9 cellular contexts compared by ENCODE assay signal in the genomic region with DNA sequence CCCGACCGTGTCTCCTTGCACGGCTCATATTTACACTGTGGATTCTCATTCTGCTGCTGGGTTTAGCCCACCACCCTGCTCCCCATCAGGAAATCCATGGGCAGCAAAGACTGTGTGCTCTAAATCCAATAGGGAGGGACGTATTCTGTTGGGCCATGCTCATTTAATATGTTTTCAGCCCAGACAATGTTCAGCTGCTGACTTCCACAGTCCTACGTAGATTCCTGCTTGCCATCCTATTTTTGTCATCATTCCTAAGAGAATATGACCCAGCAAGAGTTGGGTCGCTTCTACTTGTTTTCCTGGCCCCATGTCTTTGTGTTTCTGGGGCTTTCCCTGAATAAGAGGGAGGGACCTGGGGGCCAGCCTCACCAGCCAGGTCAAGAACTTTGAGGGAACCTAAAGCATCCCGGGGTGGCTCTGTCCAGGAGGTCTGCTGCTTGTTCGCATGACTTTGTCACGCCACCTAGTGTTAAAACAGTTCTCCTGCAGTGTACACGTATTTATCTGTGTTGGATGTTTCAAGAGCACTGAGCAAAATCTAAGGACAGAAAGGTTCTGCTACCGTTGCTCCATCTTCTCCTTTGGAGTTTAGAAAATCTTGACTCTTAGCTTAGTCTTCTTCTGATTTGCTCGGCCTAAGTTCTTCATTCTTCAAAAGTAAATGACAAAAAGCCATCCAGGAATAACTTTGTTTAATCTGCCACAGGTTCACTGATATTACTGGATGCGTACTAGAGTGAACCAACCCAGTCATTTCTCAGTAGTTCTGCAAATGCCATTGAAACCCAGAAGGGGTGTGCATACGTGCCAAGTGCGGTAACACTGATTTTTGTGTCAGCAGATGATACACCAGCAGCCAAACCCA.
DNase-seq lines count a peak whose midpoint lies in the region; TF ChIP-seq lines count a peak whose summit lies in the region.
"Had no signal": no experiment of that assay in that cellular context is flagged by ENCODE, and none has a peak within 500 bp of the region (broad histone marks: within the 10 kb centered on the region; RNA-seq: fewer than 3 reads in every experiment).

No MANE protein-coding gene starts in this region.

- peaks cover 19% of the 10 kb centered on the region for H3K4me1 ChIP-seq in SJSA1 (replicated peaks)
- H3K4me1 ChIP-seq in liver (ENCODE audit: control insufficient read depth in 4 of 4, insufficient read depth in 4 of 4, low read length in 3 of 4): peaks cover 7 to 41% (median 31%) of the 10 kb centered on the region in 4 donors
- peaks cover 0 to 26% (median 20%) of the 10 kb centered on the region in 4 donors for H3K4me1 ChIP-seq in tibial artery

- 42% methylated on average over 15 of the region's 15 CpGs for WGBS in liver

- TF ChIP-seq RAD21 in liver (IDR thresholded peaks at IDR 0.05): peak; percentile 86 to 94

- TF ChIP-seq CTCF in chondrocyte (IDR thresholded peaks at IDR 0.05): peak; percentile 94
- TF ChIP-seq CTCF in liver (IDR thresholded peaks at IDR 0.05; ENCODE audit: low read depth, low read length, missing input control): peak; percentile 82
- TF ChIP-seq CTCF in tibial artery (IDR thresholded peaks at IDR 0.05): peak; percentile 75 to 80

- H3K9ac ChIP-seq in liver (ENCODE audit: low read depth in 1 of 2, low read length in 2 of 2): no peak overlapping the region

- H3K36me3 Mint-ChIP-seq in chondrocyte (ENCODE audit: low read depth): no peaks in the 10 kb centered on the region

- intact Hi-C loops in tibial artery (cut with DNase I; ENCODE audit: low total_unique reads): loop anchor here (5.0 kb wide), 1 partner anchor 278 kb away; no protein-coding TSS in a partner anchor

- peaks cover 26% of the 10 kb centered on the region for H3K4me1 Mint-ChIP-seq in chondrocyte (ENCODE audit: low read depth)

- H3K9me3 ChIP-seq in SJSA1 (replicated peaks): no peaks in the 10 kb centered on the region
- H3K9me3 ChIP-seq in liver (ENCODE audit: control insufficient read depth in 4 of 4, low read length in 3 of 4): no peaks in the 10 kb centered on the region
- H3K9me3 ChIP-seq in tibial artery: no peaks in the 10 kb centered on the region

- no peaks in the 10 kb centered on the region for H3K9me3 Mint-ChIP-seq in chondrocyte (ENCODE audit: low read depth)
- H3K9me3 Mint-ChIP-seq: dendritic cell treated with granulocyte-macrophage colony-stimulating factor and Interleukin-4, amounts not matched to agents 40 ng/mL and 50 ng/mL, for 4 days had no signal

- H3K27ac Mint-ChIP-seq in chondrocyte (ENCODE audit: unreplicated experiment): no peak overlapping the region
- H3K27ac Mint-ChIP-seq: dendritic cell treated with granulocyte-macrophage colony-stimulating factor and Interleukin-4, amounts not matched to agents 40 ng/mL and 50 ng/mL, for 4 days had no signal

- DNase-seq in activated CD4-positive, alpha-beta T cell treated with anti-CD3 and anti-CD28 coated beads for 24 hours (ENCODE audit: low read depth in 2 of 2): peak; percentile 2 to 10
- DNase-seq in activated CD4-positive, alpha-beta T cell treated with anti-CD3 and anti-CD28 coated beads, Interleukin-2, amount 50 U/mL, for 4 hours: no peak
- DNase-seq in HT1080 (ENCODE audit: low read depth): peak; percentile 44
- DNase-seq in SJSA1 (ENCODE audit: low read depth in 1 of 2, low spot score in 2 of 2): peak; percentile 65 to 69
- no peak for DNase-seq in chondrocyte (ENCODE audit: low spot score)
- DNase-seq in tibial artery: peak in 1 of 2 donors; percentile 39
- no peak for DNase-seq in NCI-H128 (lab: John Stamatoyannopoulos, UW; ENCODE audit: unreplicated experiment)

- H3K4me3 Mint-ChIP-seq in chondrocyte (ENCODE audit: unreplicated experiment): no peak overlapping the region
- H3K4me3 Mint-ChIP-seq: dendritic cell treated with granulocyte-macrophage colony-stimulating factor and Interleukin-4, amounts not matched to agents 40 ng/mL and 50 ng/mL, for 4 days had no signal

- 0 out of 2 replicates have a peak overlapping the region, but pooled peaks have one; percentile 18 for H3K27ac ChIP-seq in SJSA1
- H3K27ac ChIP-seq in liver (ENCODE audit: low read depth in 1 of 2, low read length in 2 of 2): peak overlapping the region in 1 of 2 donors; percentile 85
- H3K27ac ChIP-seq in tibial artery: peak overlapping the region; percentile 20 to 47

- no peak overlapping the region for H3K4me3 ChIP-seq in SJSA1
- H3K4me3 ChIP-seq in liver (ENCODE audit: low read depth in 1 of 3, low read length in 3 of 3): no peak overlapping the region
- no peak overlapping the region for H3K4me3 ChIP-seq in tibial artery

- H3K36me3 ChIP-seq in SJSA1 (no peaks in the 10 kb centered on the region), liver (ENCODE audit: control insufficient read depth in 4 of 4, insufficient read depth in 3 of 4, low read depth in 1 of 4, low read length in 3 of 4) (no peaks in the 10 kb centered on the region), tibial artery (no peaks in the 10 kb centered on the region)

- H3K27me3 Mint-ChIP-seq in chondrocyte (ENCODE audit: low read depth): no peaks in the 10 kb centered on the region
- H3K27me3 Mint-ChIP-seq: dendritic cell treated with granulocyte-macrophage colony-stimulating factor and Interleukin-4, amounts not matched to agents 40 ng/mL and 50 ng/mL, for 4 days had no signal

- H3K27me3 ChIP-seq in SJSA1 (replicated peaks): no peaks in the 10 kb centered on the region
- H3K27me3 ChIP-seq in liver (ENCODE audit: control insufficient read depth in 4 of 4, insufficient read depth in 4 of 4, low read length in 3 of 4): no peaks in the 10 kb centered on the region
- H3K27me3 ChIP-seq in tibial artery: no peaks in the 10 kb centered on the region

TF ChIP-seq in liver, 16 proteins besides CTCF, POLR2A, EP300 and RAD21:
- TF ChIP-seq, protein P1, sequence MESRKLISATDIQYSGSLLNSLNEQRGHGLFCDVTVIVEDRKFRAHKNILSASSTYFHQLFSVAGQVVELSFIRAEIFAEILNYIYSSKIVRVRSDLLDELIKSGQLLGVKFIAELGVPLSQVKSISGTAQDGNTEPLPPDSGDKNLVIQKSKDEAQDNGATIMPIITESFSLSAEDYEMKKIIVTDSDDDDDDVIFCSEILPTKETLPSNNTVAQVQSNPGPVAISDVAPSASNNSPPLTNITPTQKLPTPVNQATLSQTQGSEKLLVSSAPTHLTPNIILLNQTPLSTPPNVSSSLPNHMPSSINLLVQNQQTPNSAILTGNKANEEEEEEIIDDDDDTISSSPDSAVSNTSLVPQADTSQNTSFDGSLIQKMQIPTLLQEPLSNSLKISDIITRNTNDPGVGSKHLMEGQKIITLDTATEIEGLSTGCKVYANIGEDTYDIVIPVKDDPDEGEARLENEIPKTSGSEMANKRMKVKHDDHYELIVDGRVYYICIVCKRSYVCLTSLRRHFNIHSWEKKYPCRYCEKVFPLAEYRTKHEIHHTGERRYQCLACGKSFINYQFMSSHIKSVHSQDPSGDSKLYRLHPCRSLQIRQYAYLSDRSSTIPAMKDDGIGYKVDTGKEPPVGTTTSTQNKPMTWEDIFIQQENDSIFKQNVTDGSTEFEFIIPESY (IDR thresholded peaks at IDR 0.05): no peak
- peak in 1 of 2 donors; percentile 15 for TF ChIP-seq HNF4A (conservative IDR thresholded peaks at IDR 0.05)

Comparison
In these comparisons a context has a peak if more than half of its experiments do, and no peak if none do; other contexts are left out.
1. DNase-seq: peak in activated CD4-positive, alpha-beta T cell treated with anti-CD3 and anti-CD28 coated beads for 24 hours (2 of 2), HT1080 (single experiment) and SJSA1 (2 of 2); none in activated CD4-positive, alpha-beta T cell treated with anti-CD3 and anti-CD28 coated beads, Interleukin-2, amount 50 U/mL, for 4 hours (0 of 2), chondrocyte (single experiment) and NCI-H128 (single experiment).
2. Peak in every context shown above with its lines, with median percentiles within 50 percentile points of each other: CTCF ChIP-seq.